Comparison of ENCODE assay signal across 31 cellular contexts in the genomic region with DNA sequence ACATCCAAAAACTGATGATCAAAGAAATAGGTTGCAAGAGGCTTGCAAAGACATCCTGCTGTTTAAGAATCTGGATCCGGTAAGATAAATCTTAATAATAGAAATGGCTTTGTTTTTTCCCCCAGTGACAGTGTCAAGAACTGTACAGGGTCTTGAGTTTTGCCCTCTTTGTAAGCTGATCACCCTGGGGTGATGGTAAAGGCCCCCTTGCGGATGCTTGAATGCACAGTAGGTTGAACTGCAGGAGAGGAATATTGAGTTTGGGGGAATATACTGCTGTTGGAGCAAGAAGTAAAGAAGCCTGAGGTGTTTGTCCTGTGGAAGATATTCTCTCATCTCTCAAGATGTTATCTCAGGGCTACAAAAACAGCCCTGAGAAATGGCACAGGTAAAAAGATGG.
"Had no signal": no experiment of that assay in that cellular context is flagged by ENCODE, and none has a peak within 500 bp of the region (broad histone marks: within the 10 kb centered on the region; RNA-seq: fewer than 3 reads in every experiment).

No MANE protein-coding gene starts in this region.

- FAIRE-seq: islet of Langerhans, urothelium cell line had no signal

- H3K9ac ChIP-seq: neural progenitor cell, parathyroid adenoma had no signal

- H3K79me2 ChIP-seq: hepatocyte had no signal

- H3K36me3 Mint-ChIP-seq: naive thymus-derived CD8-positive, alpha-beta T cell; stimulated activated effector memory CD8-positive, alpha-beta T cell treated with anti-CD3 and anti-CD28 coated beads, Interleukin-12 subunit alpha, Interleukin-12 subunit beta, amount 100 ng/mL, for 72 hours had no signal

- H3K9me3 Mint-ChIP-seq: dendritic cell treated with granulocyte-macrophage colony-stimulating factor and Interleukin-4, amounts not matched to agents 40 ng/mL and 50 ng/mL, for 4 days; endodermal cell; naive thymus-derived CD8-positive, alpha-beta T cell; neural progenitor cell; stimulated activated effector memory CD8-positive, alpha-beta T cell treated with anti-CD3 and anti-CD28 coated beads, Interleukin-12 subunit alpha, Interleukin-12 subunit beta, amount 100 ng/mL, for 72 hours had no signal

- H3K36me3 ChIP-seq: colonic mucosa, heart left ventricle, left lung, neural progenitor cell, tibial artery, upper lobe of left lung had no signal

- H3K4me1 ChIP-seq: colonic mucosa, esophagus muscularis mucosa, foreskin keratinocyte, neural progenitor cell, parathyroid adenoma, testis, tibial artery, upper lobe of left lung had no signal

- H3K4me3 ChIP-seq: colonic mucosa, esophagus muscularis mucosa, gastroesophageal sphincter, heart left ventricle, hepatocyte, left lung, neural progenitor cell, smooth muscle cell, testis, tibial artery, upper lobe of left lung had no signal

- H3K4me3 Mint-ChIP-seq: dendritic cell treated with granulocyte-macrophage colony-stimulating factor and Interleukin-4, amounts not matched to agents 40 ng/mL and 50 ng/mL, for 4 days; endodermal cell; neural progenitor cell; stimulated activated effector memory CD8-positive, alpha-beta T cell treated with anti-CD3 and anti-CD28 coated beads, Interleukin-12 subunit alpha, Interleukin-12 subunit beta, amount 100 ng/mL, for 72 hours had no signal

- H3K27me3 Mint-ChIP-seq: dendritic cell treated with granulocyte-macrophage colony-stimulating factor and Interleukin-4, amounts not matched to agents 40 ng/mL and 50 ng/mL, for 4 days; progenitor cell of endocrine pancreas had no signal

- DNase-seq: colonic mucosa; effector CD8-positive, alpha-beta T cell; endodermal cell; foreskin keratinocyte; heart left ventricle; left cardiac atrium; left lung; mesendoderm; midbrain; naive thymus-derived CD8-positive, alpha-beta T cell; stimulated activated CD4-positive, alpha-beta T cell treated with anti-CD3 and anti-CD28 coated beads, Interleukin-12 subunit alpha, Interleukin-12 subunit beta, amount 100 ng/mL, for 4 hours; stimulated activated CD4-positive, alpha-beta T cell treated with anti-CD3 and anti-CD28 coated beads, Interleukin-1b, Interleukin-23, amount 100 ng/mL, for 48 hours; stimulated activated CD4-positive, alpha-beta T cell treated with anti-CD3 and anti-CD28 coated beads, Interleukin-4, amount 100 ng/mL, for 24 hours; stimulated activated naive CD8-positive, alpha-beta T cell treated with anti-CD3 and anti-CD28 coated beads, Interleukin-15, Interleukin-2, amounts not matched to agents 100 U/mL and 50 U/mL, for 24 hours; substantia nigra; testis; tibial artery; upper lobe of left lung had no signal

- H3K27ac Mint-ChIP-seq: dendritic cell treated with granulocyte-macrophage colony-stimulating factor and Interleukin-4, amounts not matched to agents 40 ng/mL and 50 ng/mL, for 4 days; endodermal cell; neural progenitor cell; progenitor cell of endocrine pancreas; stimulated activated effector memory CD8-positive, alpha-beta T cell treated with anti-CD3 and anti-CD28 coated beads, Interleukin-12 subunit alpha, Interleukin-12 subunit beta, amount 100 ng/mL, for 72 hours had no signal

- H3K27me3 ChIP-seq: colonic mucosa, esophagus muscularis mucosa, gastroesophageal sphincter, heart left ventricle, hepatocyte, left lung, neural progenitor cell, testis, tibial artery, upper lobe of left lung had no signal

- H3K9me3 ChIP-seq: colonic mucosa, esophagus muscularis mucosa, gastroesophageal sphincter, heart left ventricle, left lung, testis, tibial artery, upper lobe of left lung had no signal

- H3K4me2 ChIP-seq: hepatocyte, neural progenitor cell, smooth muscle cell had no signal

- H3K27ac ChIP-seq: colonic mucosa, epithelial cell of prostate, esophagus muscularis mucosa, foreskin keratinocyte, gastroesophageal sphincter, heart left ventricle, hepatocyte, left lung, neural progenitor cell, parathyroid adenoma, testis, tibial artery, upper lobe of left lung had no signal

- H2AFZ ChIP-seq: hepatocyte, neural progenitor cell, parathyroid adenoma had no signal

- ATAC-seq: foreskin keratinocyte; gastroesophageal sphincter; heart left ventricle; left cardiac atrium; left lung; naive thymus-derived CD8-positive, alpha-beta T cell; sciatic nerve; stimulated activated effector memory CD8-positive, alpha-beta T cell treated with anti-CD3 and anti-CD28 coated beads, Interleukin-12 subunit alpha, Interleukin-12 subunit beta, amount 100 ng/mL, for 72 hours; stimulated activated naive CD8-positive, alpha-beta T cell treated with anti-CD3 and anti-CD28 coated beads, Interleukin-15, Interleukin-2, amounts not matched to agents 100 U/mL and 50 U/mL, for 24 hours had no signal
